Comparison of ENCODE assay signal across 8 cellular contexts in genomic region chr19:39845172-39845571, GRCh38. TPM values are rescaled to one million over a fixed set of nuclear protein-coding genes. Genes with fewer than 3 reads are reported as not detected.
DNase-seq lines count a peak whose midpoint lies in the region; ATAC-seq and TF ChIP-seq lines count a peak whose summit lies in the region.

No MANE protein-coding gene starts in this region.

- H3K36me3 ChIP-seq in iPS-20b (ENCODE audit: insufficient read depth, low read depth, low read length) = peaks cover 15% of the 10 kb centered on the region
- H3K36me3 ChIP-seq in suprapubic skin = no peaks in the 10 kb centered on the region

- CTCF ChIA-PET in activated CD8-positive, alpha-beta T cell treated with anti-CD3 and anti-CD28 coated beads, Interleukin-2, amount 10 ng/mL, durations not matched to agents 7 days and 5 days (lab: Charles Lee) = interaction anchor here (0.7 to 7.6 kb wide), 25 partner anchors 9 to 310 kb away, joined by 3 to 235 read pairs (median 4); partner anchors contain the start of genes DYRK1B, PSMC4 and ZNF780A

- H3K4me1 ChIP-seq in iPS-20b (ENCODE audit: insufficient read depth, low read length) (peaks cover 19% of the 10 kb centered on the region), suprapubic skin (peaks cover 55% of the 10 kb centered on the region)

- DNase-seq in activated CD4-positive, alpha-beta T cell treated with anti-CD3 and anti-CD28 coated beads, Interleukin-2, amount 10 ng/mL, durations not matched to agents 24 days and 14 days = peak; percentile 69
- no peak for DNase-seq in activated CD4-positive, alpha-beta T cell treated with anti-CD3 and anti-CD28 coated beads, Interleukin-2, amount 50 U/mL, for 48 hours
- DNase-seq in activated CD8-positive, alpha-beta T cell treated with anti-CD3 and anti-CD28 coated beads, Interleukin-2, amount 10 ng/mL, durations not matched to agents 7 days and 5 days = no peak
- DNase-seq in suprapubic skin (ENCODE audit: low spot score in 2 of 2) = no peak
- DNase-seq in GM03348 (ENCODE audit: low spot score) = no peak
- DNase-seq in NCI-H345 treated with DMSO at 0.1 percent for 48 hours (lab: John Stamatoyannopoulos, UW; ENCODE audit: unreplicated experiment) = no peak
- DNase-seq in midbrain (lab: John Stamatoyannopoulos, UW) = no peak

- H3K27me3 Mint-ChIP-seq in activated CD4-positive, alpha-beta T cell treated with anti-CD3 and anti-CD28 coated beads, Interleukin-2, amount 10 ng/mL, durations not matched to agents 24 days and 14 days = no peaks in the 10 kb centered on the region
- no peaks in the 10 kb centered on the region for H3K27me3 Mint-ChIP-seq in activated CD8-positive, alpha-beta T cell treated with anti-CD3 and anti-CD28 coated beads, Interleukin-2, amount 10 ng/mL, durations not matched to agents 7 days and 5 days (ENCODE audit: low read depth)

- H3K9me3 Mint-ChIP-seq in activated CD4-positive, alpha-beta T cell treated with anti-CD3 and anti-CD28 coated beads, Interleukin-2, amount 10 ng/mL, durations not matched to agents 24 days and 14 days = peaks cover 3% of the 10 kb centered on the region
- no peaks in the 10 kb centered on the region for H3K9me3 Mint-ChIP-seq in activated CD8-positive, alpha-beta T cell treated with anti-CD3 and anti-CD28 coated beads, Interleukin-2, amount 10 ng/mL, durations not matched to agents 7 days and 5 days (ENCODE audit: insufficient read depth)

- H3K27me3 ChIP-seq in iPS-20b (ENCODE audit: insufficient read depth, low read length) (no peaks in the 10 kb centered on the region), suprapubic skin (no peaks in the 10 kb centered on the region)

- no peaks in the 10 kb centered on the region for H3K9me3 ChIP-seq in iPS-20b (ENCODE audit: insufficient read depth, low read depth, low read length)
- no peaks in the 10 kb centered on the region for H3K9me3 ChIP-seq in suprapubic skin

- peaks cover 44% of the 10 kb centered on the region for H3K4me1 Mint-ChIP-seq in activated CD4-positive, alpha-beta T cell treated with anti-CD3 and anti-CD28 coated beads, Interleukin-2, amount 10 ng/mL, durations not matched to agents 24 days and 14 days
- H3K4me1 Mint-ChIP-seq in activated CD8-positive, alpha-beta T cell treated with anti-CD3 and anti-CD28 coated beads, Interleukin-2, amount 10 ng/mL, durations not matched to agents 7 days and 5 days (ENCODE audit: low read depth) = peaks cover 46% of the 10 kb centered on the region

- intact Hi-C loops in activated CD4-positive, alpha-beta T cell treated with anti-CD3 and anti-CD28 coated beads, Interleukin-2, amount 10 ng/mL, durations not matched to agents 24 days and 14 days (cut with micrococcal nuclease) = loop anchor here (1.0 to 10.0 kb wide), 3 partner anchors 11 to 290 kb away; partner anchors contain the start of gene DYRK1B

- peak overlapping the region; percentile 88 for H3K9ac ChIP-seq in iPS-20b (ENCODE audit: low read depth, low read length)

- H3K4me3 Mint-ChIP-seq in activated CD4-positive, alpha-beta T cell treated with anti-CD3 and anti-CD28 coated beads, Interleukin-2, amount 10 ng/mL, durations not matched to agents 24 days and 14 days = peak overlapping the region; percentile 93
- peak overlapping the region; percentile 91 for H3K4me3 Mint-ChIP-seq in activated CD8-positive, alpha-beta T cell treated with anti-CD3 and anti-CD28 coated beads, Interleukin-2, amount 10 ng/mL, durations not matched to agents 7 days and 5 days

- TF ChIP-seq POLR2A in suprapubic skin (IDR thresholded peaks at IDR 0.05) = no peak

- peak overlapping the region; percentile 92 for H3K27ac Mint-ChIP-seq in activated CD4-positive, alpha-beta T cell treated with anti-CD3 and anti-CD28 coated beads, Interleukin-2, amount 10 ng/mL, durations not matched to agents 24 days and 14 days
- peak overlapping the region; percentile 90 for H3K27ac Mint-ChIP-seq in activated CD8-positive, alpha-beta T cell treated with anti-CD3 and anti-CD28 coated beads, Interleukin-2, amount 10 ng/mL, durations not matched to agents 7 days and 5 days

- TF ChIP-seq CTCF in suprapubic skin (IDR thresholded peaks at IDR 0.05) = no peak

- peak; percentile 5 for ATAC-seq in activated CD8-positive, alpha-beta T cell treated with anti-CD3 and anti-CD28 coated beads, Interleukin-2, amount 10 ng/mL, durations not matched to agents 7 days and 5 days

- WGBS in suprapubic skin = 31% methylated on average over 5 of the region's 5 CpGs

- H3K27ac ChIP-seq in iPS-20b (ENCODE audit: low read length) = no peak overlapping the region
- H3K27ac ChIP-seq in suprapubic skin = no peak overlapping the region

- POLR2A ChIA-PET in activated CD8-positive, alpha-beta T cell treated with anti-CD3 and anti-CD28 coated beads, Interleukin-2, amount 10 ng/mL, durations not matched to agents 7 days and 5 days (lab: Charles Lee) = interaction anchor here (0.6 to 1.8 kb wide), 5 partner anchors 12 to 53 kb away, joined by 3 to 9 read pairs (median 4); partner anchors contain the start of gene DYRK1B

- H3K4me3 ChIP-seq in iPS-20b (ENCODE audit: low read length) (peak overlapping the region; percentile 84), suprapubic skin (peak overlapping the region; percentile 63)

- H3K36me3 Mint-ChIP-seq in activated CD4-positive, alpha-beta T cell treated with anti-CD3 and anti-CD28 coated beads, Interleukin-2, amount 10 ng/mL, durations not matched to agents 24 days and 14 days (ENCODE audit: low read depth) = peaks cover 21% of the 10 kb centered on the region
- peaks cover 16% of the 10 kb centered on the region for H3K36me3 Mint-ChIP-seq in activated CD8-positive, alpha-beta T cell treated with anti-CD3 and anti-CD28 coated beads, Interleukin-2, amount 10 ng/mL, durations not matched to agents 7 days and 5 days (ENCODE audit: low read depth)

- TF ChIP-seq EP300 in suprapubic skin (IDR thresholded peaks at IDR 0.05) = no peak

RNA-seq across cellular contexts. Expression of gene FBL, which starts 1.0 kb away (rescaled TPM):
- total RNA-seq in activated CD4-positive, alpha-beta T cell treated with anti-CD3 and anti-CD28 coated beads, Interleukin-2, amount 10 ng/mL, durations not matched to agents 24 days and 14 days = 605 and 614 TPM in 2 replicates
- 100 to 1,000 TPM; 385 to 399 TPM for total RNA-seq in activated CD8-positive, alpha-beta T cell treated with anti-CD3 and anti-CD28 coated beads, Interleukin-2, amount 10 ng/mL, durations not matched to agents 7 days and 5 days
- 100 to 1,000 TPM; 193 to 333 (median 273) TPM for total RNA-seq in suprapubic skin

RNA-seq across cellular contexts. Expression of gene DYRK1B, which starts 11.2 kb away (rescaled TPM):
- total RNA-seq in activated CD4-positive, alpha-beta T cell treated with anti-CD3 and anti-CD28 coated beads, Interleukin-2, amount 10 ng/mL, durations not matched to agents 24 days and 14 days = 3.6 and 4.5 TPM in 2 replicates
- total RNA-seq in activated CD8-positive, alpha-beta T cell treated with anti-CD3 and anti-CD28 coated beads, Interleukin-2, amount 10 ng/mL, durations not matched to agents 7 days and 5 days = 1 to 10 TPM; 7.5 to 8.5 TPM
- 10 to 100 TPM; 17.9 to 31.7 (median 24.2) TPM for total RNA-seq in suprapubic skin
